ENCODE assay signal across 11 cellular contexts in the genomic region with DNA sequence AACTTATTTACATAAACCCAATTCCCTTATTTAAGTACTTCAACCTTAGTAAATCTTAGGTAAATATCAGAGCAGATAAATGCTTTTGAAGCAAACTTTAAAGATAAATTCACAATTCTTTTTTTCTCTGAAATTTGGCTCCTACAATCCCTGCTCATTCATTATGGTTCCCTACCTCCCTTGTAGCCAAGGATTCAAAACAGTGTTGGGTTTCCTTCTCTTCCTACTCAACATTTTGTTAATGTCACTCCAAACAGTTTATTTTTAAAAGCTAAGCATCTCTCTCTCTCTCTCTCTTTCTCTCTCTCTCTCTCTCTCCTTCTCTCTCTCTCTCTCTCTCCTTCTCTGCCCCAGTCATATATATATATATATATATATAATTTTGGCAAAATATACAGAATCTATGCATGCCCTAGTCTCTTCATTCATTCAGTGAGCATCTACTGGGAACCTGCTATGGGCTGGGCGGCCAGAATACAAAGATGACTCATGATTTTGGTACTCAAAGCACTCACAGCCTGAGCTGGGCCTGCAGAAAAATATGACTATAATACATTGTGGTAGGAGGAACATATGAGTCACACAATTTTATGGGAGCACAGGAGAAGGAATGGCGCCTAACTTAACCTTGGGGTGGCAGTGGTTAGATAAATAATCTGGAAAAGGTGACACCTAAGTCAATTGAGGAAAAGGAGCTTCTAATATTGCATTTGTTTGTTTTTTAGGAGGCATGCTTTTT.
A peak's percentile ranks its signal among the peaks of the same experiment; 100 is the strongest.
DNase-seq lines count a peak whose midpoint lies in the region; ATAC-seq, FAIRE-seq and TF ChIP-seq lines count a peak whose summit lies in the region.
"Had no signal": no experiment of that assay in that cellular context is flagged by ENCODE, and none has a peak within 500 bp of the region (broad histone marks: within the 10 kb centered on the region; RNA-seq: fewer than 3 reads in every experiment).

No MANE protein-coding gene starts in this region.

- no peak for FAIRE-seq in GM19239 (lab: Jason Lieb, UNC)
- FAIRE-seq: TTC549 had no signal

- no peak for TF ChIP-seq POLR2A in body of pancreas (IDR thresholded peaks at IDR 0.05)

- intact Hi-C loops in body of pancreas (cut with DNase I): no loop called here

- TF ChIP-seq RAD21 in Ishikawa (IDR thresholded peaks at IDR 0.05; ENCODE audit: low read depth): no peak

- peak; percentile 91 for DNase-seq in AG10803 (ENCODE audit: low read depth)
- peak in 2 of 4 donors; percentile 5 to 25 for DNase-seq in body of pancreas
- peak; percentile 82 to 87 for DNase-seq in lung microvascular endothelial cell (ENCODE audit: low read depth in 2 of 2)
- no peak for DNase-seq in NCI-H2227 treated with DMSO at 0.1 percent for 48 hours (lab: John Stamatoyannopoulos, UW)
- DNase-seq in GM19239 (ENCODE audit: insufficient read length, low spot score): no peak
- DNase-seq in GF-D8 (lab: John Stamatoyannopoulos, UW): no peak
- DNase-seq: GDM1 had no signal

- no peak; the same call in 1 of the 2 replicates for TF ChIP-seq EP300 in Ishikawa (IDR thresholded peaks at IDR 0.05; ENCODE audit: borderline replicate concordance)

- H3K4me3 ChIP-seq in AG10803 (ENCODE audit: low read length) (no peak overlapping the region), body of pancreas (no peak overlapping the region)

- WGBS in body of pancreas, 2 donors: 43 to 46% methylated on average over 2 of the region's 2 CpGs

- H3K9me3 ChIP-seq in body of pancreas: no peaks in the 10 kb centered on the region

- no peak overlapping the region for H3K27ac ChIP-seq in body of pancreas
- H3K27ac ChIP-seq: KMS-11 had no signal

- no peaks in the 10 kb centered on the region for H3K4me1 ChIP-seq in body of pancreas

- ATAC-seq in body of pancreas: peak; percentile 47
- no peak for ATAC-seq in GM18861 (IDR thresholded peaks at IDR 0.05; ENCODE audit: unreplicated experiment)

- H3K27me3 ChIP-seq in body of pancreas: no peaks in the 10 kb centered on the region

- no peak for TF ChIP-seq CTCF in AG10803 (conservative IDR thresholded peaks at IDR 0.05; ENCODE audit: low read length)
- no peak for TF ChIP-seq CTCF in body of pancreas (IDR thresholded peaks at IDR 0.05)

- no peaks in the 10 kb centered on the region for H3K36me3 ChIP-seq in body of pancreas (replicated peaks in 1 of 2; ENCODE audit: insufficient read depth in 1 of 2, low read depth in 2 of 2)

TF ChIP-seq in Ishikawa, 13 proteins besides CTCF, POLR2A, EP300 and RAD21:
- peak; percentile 77 for TF ChIP-seq TEAD4 (IDR thresholded peaks at IDR 0.05)
- TF ChIP-seq YY1 (IDR thresholded peaks at IDR 0.05; ENCODE audit: low read depth): peak; percentile 41; the same call in 1 of the 2 replicates
- TF ChIP-seq NFIC (IDR thresholded peaks at IDR 0.05): no peak

Comparison
In these comparisons a context has a peak if more than half of its experiments do, and no peak if none do; other contexts are left out.
1. DNase-seq: peak in AG10803 (single experiment) and lung microvascular endothelial cell (2 of 2); none in NCI-H2227 treated with DMSO at 0.1 percent for 48 hours (single experiment), GM19239 (single experiment) and GF-D8 (single experiment).